Comparison of ENCODE assay signal across 12 cellular contexts in the genomic region with DNA sequence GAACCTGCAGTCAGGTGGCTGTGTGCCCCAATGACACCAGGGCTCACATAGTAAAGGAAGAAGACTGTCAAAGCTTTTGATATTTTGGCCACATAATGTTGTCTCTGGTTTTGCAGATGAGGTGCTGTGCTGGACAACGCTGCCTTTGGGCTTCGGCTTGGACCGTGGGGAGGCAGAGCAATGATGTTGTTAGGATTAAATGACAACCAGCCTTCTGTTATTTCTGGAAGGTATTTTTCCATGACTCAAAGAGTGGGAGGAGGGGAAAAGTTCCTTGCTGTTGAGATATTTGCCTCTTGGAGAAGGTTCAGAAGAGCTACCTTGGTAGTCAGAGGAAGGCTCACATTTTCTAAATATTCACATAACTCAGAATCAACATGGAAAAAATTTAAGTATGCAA.
"Had no signal": no experiment of that assay in that cellular context is flagged by ENCODE, and none has a peak within 500 bp of the region (broad histone marks: within the 10 kb centered on the region; RNA-seq: fewer than 3 reads in every experiment).

No MANE protein-coding gene starts in this region.

- H3K27me3 ChIP-seq: body of pancreas had no signal

- H3K4me3 ChIP-seq: body of pancreas, spleen had no signal

- H3K4me1 Mint-ChIP-seq: activated B cell treated with CpG ODN at 0.5 μM for 24 hours; activated CD4-positive, alpha-beta T cell treated with anti-CD3 and anti-CD28 coated beads, Interleukin-2, amount 10 ng/mL, durations not matched to agents 7 days and 5 days; activated naive CD4-positive, alpha-beta T cell treated with anti-CD3 and anti-CD28 coated beads, Interleukin-2, amount 10 ng/mL, durations not matched to agents 7 days and 5 days; activated T-helper 17 cell treated with anti-CD3 and anti-CD28 coated beads, Interleukin-2, amount 50 U/mL, for 72 hours; neural crest cell; stimulated activated memory B cell treated with anti-CD40 and anti-IgM and Interleukin-4, amounts not matched to agents 10 μg/mL and 1 μg/mL and 100 μg/mL, for 72 hours had no signal

- DNase-seq: activated B cell treated with CpG ODN at 0.5 μM for 24 hours; activated CD4-positive, alpha-beta T cell treated with anti-CD3 and anti-CD28 coated beads, Interleukin-2, amount 10 ng/mL, durations not matched to agents 7 days and 5 days; activated naive CD4-positive, alpha-beta T cell treated with anti-CD3 and anti-CD28 coated beads, Interleukin-2, amount 10 ng/mL, durations not matched to agents 7 days and 5 days; body of pancreas; dermis blood vessel endothelial cell; SK-N-SH; spleen; stimulated activated CD4-positive, alpha-beta T cell treated with anti-CD3 and anti-CD28 coated beads, Interleukin-1b, Interleukin-23, amount 100 ng/mL, for 48 hours had no signal

- H3K9me3 ChIP-seq: body of pancreas, SK-N-SH, spleen had no signal

- H3K4me2 ChIP-seq: SK-N-SH had no signal

- H3K27ac Mint-ChIP-seq: activated B cell treated with CpG ODN at 0.5 μM for 24 hours; activated CD4-positive, alpha-beta T cell treated with anti-CD3 and anti-CD28 coated beads, Interleukin-2, amount 10 ng/mL, durations not matched to agents 7 days and 5 days; activated naive CD4-positive, alpha-beta T cell treated with anti-CD3 and anti-CD28 coated beads, Interleukin-2, amount 10 ng/mL, durations not matched to agents 7 days and 5 days; activated T-helper 17 cell treated with anti-CD3 and anti-CD28 coated beads, Interleukin-2, amount 50 U/mL, for 72 hours; stimulated activated memory B cell treated with anti-CD40 and anti-IgM and Interleukin-4, amounts not matched to agents 10 μg/mL and 1 μg/mL and 100 μg/mL, for 72 hours had no signal

- H3K79me2 ChIP-seq: parathyroid adenoma had no signal

- ATAC-seq: activated T-helper 17 cell treated with anti-CD3 and anti-CD28 coated beads, Interleukin-2, amount 50 U/mL, for 72 hours; body of pancreas had no signal

- H3K4me3 Mint-ChIP-seq: activated B cell treated with CpG ODN at 0.5 μM for 24 hours; activated CD4-positive, alpha-beta T cell treated with anti-CD3 and anti-CD28 coated beads, Interleukin-2, amount 10 ng/mL, durations not matched to agents 7 days and 5 days; activated naive CD4-positive, alpha-beta T cell treated with anti-CD3 and anti-CD28 coated beads, Interleukin-2, amount 10 ng/mL, durations not matched to agents 7 days and 5 days; activated T-helper 17 cell treated with anti-CD3 and anti-CD28 coated beads, Interleukin-2, amount 50 U/mL, for 72 hours; neural crest cell; stimulated activated memory B cell treated with anti-CD40 and anti-IgM and Interleukin-4, amounts not matched to agents 10 μg/mL and 1 μg/mL and 100 μg/mL, for 72 hours had no signal

- H3K36me3 Mint-ChIP-seq: activated naive CD4-positive, alpha-beta T cell treated with anti-CD3 and anti-CD28 coated beads, Interleukin-2, amount 10 ng/mL, durations not matched to agents 7 days and 5 days; stimulated activated memory B cell treated with anti-CD40 and anti-IgM and Interleukin-4, amounts not matched to agents 10 μg/mL and 1 μg/mL and 100 μg/mL, for 72 hours had no signal

- H3K36me3 ChIP-seq: spleen had no signal

- H3K9ac ChIP-seq: parathyroid adenoma, SK-N-SH had no signal

- H3K27ac ChIP-seq: body of pancreas, parathyroid adenoma, spleen had no signal

- H2AFZ ChIP-seq: parathyroid adenoma had no signal

- H3K9me3 Mint-ChIP-seq: activated B cell treated with CpG ODN at 0.5 μM for 24 hours; activated CD4-positive, alpha-beta T cell treated with anti-CD3 and anti-CD28 coated beads, Interleukin-2, amount 10 ng/mL, durations not matched to agents 7 days and 5 days; activated naive CD4-positive, alpha-beta T cell treated with anti-CD3 and anti-CD28 coated beads, Interleukin-2, amount 10 ng/mL, durations not matched to agents 7 days and 5 days; activated T-helper 17 cell treated with anti-CD3 and anti-CD28 coated beads, Interleukin-2, amount 50 U/mL, for 72 hours; neural crest cell; stimulated activated memory B cell treated with anti-CD40 and anti-IgM and Interleukin-4, amounts not matched to agents 10 μg/mL and 1 μg/mL and 100 μg/mL, for 72 hours had no signal

- H3K4me1 ChIP-seq: parathyroid adenoma, spleen had no signal
